Comparison of ENCODE assay signal across 8 cellular contexts in genomic region chr3:99808163-99808794, GRCh38.
DNase-seq lines count a peak whose midpoint lies in the region; ATAC-seq and TF ChIP-seq lines count a peak whose summit lies in the region.

No MANE protein-coding gene starts in this region.

- H3K27me3 ChIP-seq in RWPE2 (ENCODE audit: insufficient read depth, poor library complexity, severe bottlenecking) = no peaks in the 10 kb centered on the region

- H3K27ac ChIP-seq in RWPE2 (ENCODE audit: poor library complexity, severe bottlenecking) = no peak overlapping the region

- no peaks in the 10 kb centered on the region for H3K4me1 ChIP-seq in RWPE2 (ENCODE audit: insufficient read depth, poor library complexity, severe bottlenecking)

- ATAC-seq in GM19395 (IDR thresholded peaks at IDR 0.05; ENCODE audit: unreplicated experiment) (peak; percentile 72), RWPE2 (ENCODE audit: low read depth) (peak; percentile 31; the same call in 1 of the 3 replicates), HG03571 (IDR thresholded peaks at IDR 0.05; ENCODE audit: unreplicated experiment) (no peak)

- peak; percentile 78 for DNase-seq in D341Med (ENCODE audit: low spot score)
- DNase-seq in LoVo (ENCODE audit: low spot score) = peak; percentile 70
- no peak for DNase-seq in RWPE2 (ENCODE audit: low spot score)
- DNase-seq in central memory CD4-positive, alpha-beta T cell = peak; percentile 34
- peak; percentile 81 for DNase-seq in left kidney (ENCODE audit: low read depth, low spot score)
- peak; percentile 55 for DNase-seq in stromal cell of bone marrow (ENCODE audit: low read depth)

- H3K4me3 ChIP-seq in RWPE2 (ENCODE audit: severe bottlenecking) = no peak overlapping the region

- TF ChIP-seq CTCF in RWPE2 (IDR thresholded peaks at IDR 0.05; ENCODE audit: poor library complexity, severe bottlenecking) = peak; percentile 88

- peaks cover 10% of the 10 kb centered on the region for H3K9me3 ChIP-seq in RWPE2 (ENCODE audit: severe bottlenecking)

- H3K36me3 ChIP-seq in RWPE2 (ENCODE audit: low read depth) = no peaks in the 10 kb centered on the region
